ENCODE assay signal across 9 cellular contexts in genomic region chr1:44322367-44322766, GRCh38.
"Had no signal": no experiment of that assay in that cellular context is flagged by ENCODE, and none has a peak within 500 bp of the region (broad histone marks: within the 10 kb centered on the region; RNA-seq: fewer than 3 reads in every experiment).

No MANE protein-coding gene starts in this region.

- DNase-seq: GM23248, GOT3, H7, H9, HCEC 1CT, HFFc6 had no signal

- H3K4me3 ChIP-seq: GM23248, GM23338, HAP-1 had no signal

- ATAC-seq: GM23338, HCT116 had no signal

- H3K27ac ChIP-seq: GM23248 had no signal

- H3K9me3 ChIP-seq: HAP-1 had no signal

- H3K27ac Mint-ChIP-seq: GM23338, H9, HFFc6 had no signal

- H3K4me3 Mint-ChIP-seq: GM23338, H9, HFFc6 had no signal

- H3K9me3 Mint-ChIP-seq: GM23338, H9, HFFc6 had no signal
